14 cellular contexts compared by ENCODE assay signal in the genomic region with DNA sequence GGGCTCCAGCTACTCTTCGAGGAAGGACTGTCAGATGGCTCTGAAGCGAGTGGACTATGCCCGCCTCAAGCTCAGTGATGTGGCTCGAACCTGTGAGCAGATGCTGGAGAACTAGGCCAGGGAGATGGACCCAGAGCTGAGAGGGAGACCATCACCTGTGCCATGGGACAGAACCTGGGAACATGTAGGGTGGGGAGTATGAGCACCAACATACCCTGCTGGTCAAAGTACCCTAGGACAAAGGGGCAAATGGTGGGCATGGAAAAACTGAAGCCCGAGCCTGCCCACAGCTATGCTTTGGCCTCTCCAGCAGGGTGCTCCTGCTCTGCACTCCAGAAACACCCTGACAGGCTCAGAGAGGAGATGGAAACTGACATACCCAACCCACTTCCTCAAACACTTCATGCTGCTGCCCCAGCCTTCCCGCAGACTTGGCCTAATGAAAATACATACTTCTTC. TPM values are rescaled to one million over a fixed set of nuclear protein-coding genes. Genes with fewer than 3 reads are reported as not detected.
DNase-seq lines count a peak whose midpoint lies in the region; ATAC-seq, FAIRE-seq and TF ChIP-seq lines count a peak whose summit lies in the region.
"Had no signal": no experiment of that assay in that cellular context is flagged by ENCODE, and none has a peak within 500 bp of the region (broad histone marks: within the 10 kb centered on the region; RNA-seq: fewer than 3 reads in every experiment).

No MANE protein-coding gene starts in this region.

- H3K27me3 ChIP-seq in A673 (replicated peaks; ENCODE audit: insufficient read depth, low read depth, low read length, poor library complexity) = peaks cover 1% of the 10 kb centered on the region
- H3K27me3 ChIP-seq: left lung had no signal

- POLR2A ChIA-PET in A673 (lab: Charles Lee; ENCODE audit: low non-redundant PET) = no interaction called here

- H3K27ac Mint-ChIP-seq in glutamatergic neuron (ENCODE audit: unreplicated experiment) = no peak overlapping the region

- CTCF ChIA-PET in A673 (lab: Charles Lee) = no interaction called here

- DNase-seq in A673 (ENCODE audit: low spot score) (no peak), GM19239 (ENCODE audit: insufficient read length, low spot score) (no peak), SIG-M5 treated with dmso at 0.1 percent for 504 hours (lab: John Stamatoyannopoulos, UW; ENCODE audit: unreplicated experiment) (peak; percentile 97), epidermal melanocyte (ENCODE audit: insufficient read length, low spot score) (peak; percentile 3), glutamatergic neuron (no peak), HuH-7.5 (ENCODE audit: low spot score) (no peak), NCI-H2107 (lab: John Stamatoyannopoulos, UW) (no peak)
- DNase-seq: activated CD4-positive, alpha-beta T cell treated with anti-CD3 and anti-CD28 coated beads for 48 hours; NCI-H1436 treated with DMSO at 0.1 percent for 48 hours; stimulated activated CD4-positive, alpha-beta T cell treated with anti-CD3 and anti-CD28 coated beads, Interleukin-2, amount 100 ng/mL, for 48 hours had no signal

- H3K36me3 Mint-ChIP-seq in glutamatergic neuron (ENCODE audit: unreplicated experiment) = no peaks in the 10 kb centered on the region

- H3K4me3 Mint-ChIP-seq in glutamatergic neuron (ENCODE audit: unreplicated experiment) = no peak overlapping the region

- FAIRE-seq in GM19239 (lab: Jason Lieb, UNC) = peak; percentile 91
- FAIRE-seq: H54 had no signal

- no peaks in the 10 kb centered on the region for H3K36me3 ChIP-seq in A673 (ENCODE audit: insufficient read depth, low read length, poor library complexity, severe bottlenecking)

- H3K4me1 Mint-ChIP-seq in glutamatergic neuron (ENCODE audit: low read depth, unreplicated experiment) = no peaks in the 10 kb centered on the region

- H3K27ac ChIP-seq in A673 (ENCODE audit: low read depth, low read length, poor library complexity, severe bottlenecking) = no peak overlapping the region
- H3K27ac ChIP-seq: C4-2B had no signal

- intact Hi-C loops in A673 (cut with micrococcal nuclease; ENCODE audit: unreplicated experiment) = loop anchor here (5.0 kb wide), 1 partner anchor 169 kb away; a partner anchor contains a TSS

- H3K9me3 ChIP-seq in A673 (ENCODE audit: low read depth, low read length, poor library complexity, severe bottlenecking) = no peaks in the 10 kb centered on the region
- H3K9me3 ChIP-seq: left lung had no signal

- no peak for ATAC-seq in GM21423 (IDR thresholded peaks at IDR 0.05; ENCODE audit: unreplicated experiment)
- ATAC-seq: left lung had no signal

- H3K4me1 ChIP-seq in A673 (ENCODE audit: insufficient read depth, low read length, poor library complexity, severe bottlenecking) = no peaks in the 10 kb centered on the region

- H3K4me3 ChIP-seq in A673 (ENCODE audit: low read depth, low read length, poor library complexity, severe bottlenecking) = no peak overlapping the region

- BruUV-seq in A673 (replicated peaks; lab: Mats Ljungman, UMichigan) = no TSS peak

- peak; percentile 20; the same call in 1 of the 2 replicates for TF ChIP-seq CTCF in A673 (conservative IDR thresholded peaks at IDR 0.05; ENCODE audit: low read depth, low read length)
- TF ChIP-seq CTCF in glutamatergic neuron (IDR thresholded peaks at IDR 0.05; ENCODE audit: partially characterized antibody, unreplicated experiment) = no peak

- no peaks in the 10 kb centered on the region for H3K9me3 Mint-ChIP-seq in glutamatergic neuron (ENCODE audit: unreplicated experiment)

- peaks cover 4% of the 10 kb centered on the region for H3K27me3 Mint-ChIP-seq in glutamatergic neuron (ENCODE audit: unreplicated experiment)

RNA-seq across cellular contexts. Expression of a gene that starts 1.9 kb away (rescaled TPM):
- total RNA-seq in A673 (2021) = 13.7 and 22.5 TPM in 2 replicates
- total RNA-seq in glutamatergic neuron (ENCODE audit: unreplicated experiment) = 12.5 TPM

RNA-seq across cellular contexts. Expression of a gene that starts 6.5 kb away (rescaled TPM):
- total RNA-seq in A673 (2021) (0.17 and 0.37 TPM in 2 replicates), glutamatergic neuron (ENCODE audit: unreplicated experiment) (not detected)

RNA-seq across cellular contexts. Expression of a gene that starts 6.6 kb away (rescaled TPM):
- total RNA-seq in A673 (2021) = 4.0 and 6.0 TPM in 2 replicates
- total RNA-seq in glutamatergic neuron (ENCODE audit: unreplicated experiment) = not detected

RNA-seq across cellular contexts. Expression of a gene that starts 22.7 kb away (rescaled TPM):
- total RNA-seq in A673 (2021) (82.2 and 100 TPM in 2 replicates), glutamatergic neuron (ENCODE audit: unreplicated experiment) (106 TPM)

RNA-seq across cellular contexts. Expression of a gene that starts 29.2 kb away (rescaled TPM):
- 142 and 161 TPM in 2 replicates for total RNA-seq in A673 (2021)
- 63.7 TPM for total RNA-seq in glutamatergic neuron (ENCODE audit: unreplicated experiment)

Comparison
In these comparisons a context has a peak if more than half of its experiments do, and no peak if none do; other contexts are left out.
1. DNase-seq: peak in SIG-M5 treated with dmso at 0.1 percent for 504 hours (single experiment) and epidermal melanocyte (single experiment); none in A673 (single experiment), GM19239 (single experiment), glutamatergic neuron (single experiment), HuH-7.5 (single experiment) and NCI-H2107 (single experiment).